13 cellular contexts compared by ENCODE assay signal in the genomic region with DNA sequence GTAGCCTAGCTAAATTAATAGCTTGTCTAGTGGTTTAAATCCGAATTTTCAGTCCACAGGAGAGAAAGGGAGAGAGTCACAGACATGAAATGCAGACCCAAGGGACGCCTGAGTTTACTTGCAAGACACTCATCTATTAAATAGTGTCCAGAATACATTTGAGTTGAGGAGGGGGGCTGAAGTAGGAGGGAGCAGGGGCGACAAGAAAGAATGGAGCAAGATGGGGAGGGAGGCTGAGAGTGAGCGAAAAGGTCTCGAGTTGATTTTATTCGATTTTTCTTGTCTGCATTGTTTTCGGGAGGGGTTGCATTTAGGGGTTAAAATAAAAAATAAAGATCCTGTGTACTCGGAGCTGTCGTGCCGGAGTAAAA. TPM values are rescaled to one million over a fixed set of nuclear protein-coding genes. Genes with fewer than 3 reads are reported as not detected.
DNase-seq lines count a peak whose midpoint lies in the region; ATAC-seq, FAIRE-seq and TF ChIP-seq lines count a peak whose summit lies in the region.
"Had no signal": no experiment of that assay in that cellular context is flagged by ENCODE, and none has a peak within 500 bp of the region (broad histone marks: within the 10 kb centered on the region; RNA-seq: fewer than 3 reads in every experiment).

No MANE protein-coding gene starts in this region.

- TF ChIP-seq EP300 in A549 (IDR thresholded peaks at IDR 0.05), result no peak

- H3K79me2 ChIP-seq in H9 (ENCODE audit: insufficient read depth, low read length), result no peaks in the 10 kb centered on the region

- no peak for TF ChIP-seq CTCF in A549 (IDR thresholded peaks at IDR 0.05)
- no peak for TF ChIP-seq CTCF in H9 (conservative IDR thresholded peaks at IDR 0.05)
- TF ChIP-seq CTCF in nephron progenitor cell (IDR thresholded peaks at IDR 0.05), result no peak
- no peak for TF ChIP-seq CTCF in GM20000 (IDR thresholded peaks at IDR 0.05; ENCODE audit: extremely low read depth, missing control alignments)

- H4K91ac ChIP-seq in H9 (ENCODE audit: insufficient read length, low read depth, low read length), result no peak overlapping the region

- no peak overlapping the region for H3K4ac ChIP-seq in H9 (ENCODE audit: low read depth, low read length)

- H3K4me2 ChIP-seq in A549 (peak overlapping the region; percentile 87; the same call in 2 of the 3 replicates), H9 (ENCODE audit: insufficient read depth, insufficient read length, low read length) (peak overlapping the region; percentile 79)

- no peak for ATAC-seq in A549

- no peak overlapping the region for H3K23ac ChIP-seq in H9 (ENCODE audit: insufficient read length, low read depth, low read length)

- H2AFZ ChIP-seq in H9 (ENCODE audit: low read length), result no peak overlapping the region

- no peak for TF ChIP-seq RAD21 in A549 (conservative IDR thresholded peaks at IDR 0.05 in 1 of 2, IDR thresholded peaks at IDR 0.05 in 1 of 2)

- no peak overlapping the region for H2BK20ac ChIP-seq in H9 (ENCODE audit: low read depth, low read length, poor library complexity, severe bottlenecking)

- H3K27me3 ChIP-seq in H9 (ENCODE audit: insufficient read depth, low read length) (peaks cover 39% of the 10 kb centered on the region), duodenal mucosa (ENCODE audit: control insufficient read depth in 1 of 2, insufficient read depth in 2 of 2, low read length in 2 of 2) (peaks cover 31 to 47% of the 10 kb centered on the region in 2 donors)
- H3K27me3 ChIP-seq in CD8-positive, alpha-beta memory T cell (ENCODE audit: insufficient read depth, low read length, poor library complexity, severe bottlenecking), result peaks cover 55% of the 10 kb centered on the region

- H3K4me3 Mint-ChIP-seq in H9, result peak overlapping the region; percentile 59 to 80
- peak overlapping the region; percentile 79 for H3K4me3 Mint-ChIP-seq in nephron progenitor cell
- H3K4me3 Mint-ChIP-seq in CD8-positive, alpha-beta memory T cell, result peak overlapping the region in 3 of 7 donors; percentile 30 to 71 (median 34)

- peaks cover 21% of the 10 kb centered on the region for H3K4me1 ChIP-seq in A549
- H3K4me1 ChIP-seq in H9 (ENCODE audit: insufficient read depth, low read length), result no peaks in the 10 kb centered on the region; the same call in 1 of the 2 replicates
- peaks cover 7 to 16% of the 10 kb centered on the region in 2 donors for H3K4me1 ChIP-seq in duodenal mucosa (ENCODE audit: control insufficient read depth in 1 of 2, insufficient read depth in 2 of 2, low read length in 2 of 2)
- peaks cover 24% of the 10 kb centered on the region for H3K4me1 ChIP-seq in CD8-positive, alpha-beta memory T cell (ENCODE audit: insufficient read depth, low read length)

- no peak overlapping the region for H2AK5ac ChIP-seq in H9 (ENCODE audit: insufficient read length, low read length)

- H3K9me3 ChIP-seq in A549 (no peaks in the 10 kb centered on the region), H9 (ENCODE audit: control insufficient read depth, low read depth, low read length) (no peaks in the 10 kb centered on the region), duodenal mucosa (ENCODE audit: control insufficient read depth in 1 of 2, low read length in 2 of 2) (no peaks in the 10 kb centered on the region)
- no peaks in the 10 kb centered on the region for H3K9me3 ChIP-seq in CD8-positive, alpha-beta memory T cell (ENCODE audit: low read length)
- H3K9me3 ChIP-seq: neutrophil had no signal

- no peak overlapping the region for H3K9ac ChIP-seq in H9 (ENCODE audit: extremely low read depth, insufficient read length, low read length)
- no peak overlapping the region for H3K9ac ChIP-seq in duodenal mucosa (ENCODE audit: low read depth in 1 of 2, low read length in 2 of 2)

- peak overlapping the region; percentile 34; the same call in 1 of the 3 replicates for H3K4me3 ChIP-seq in A549
- peak overlapping the region; percentile 70 to 77 for H3K4me3 ChIP-seq in duodenal mucosa (ENCODE audit: low read depth in 1 of 2, low read length in 2 of 2)
- no peak overlapping the region for H3K4me3 ChIP-seq in CD8-positive, alpha-beta memory T cell (ENCODE audit: low read length)

- no peaks in the 10 kb centered on the region for H3K79me1 ChIP-seq in H9 (ENCODE audit: insufficient read depth, low read depth, low read length, poor library complexity, severe bottlenecking)

- H3K36me3 Mint-ChIP-seq in H9 (ENCODE audit: insufficient read depth in 1 of 3, low read depth in 3 of 3) (no peaks in the 10 kb centered on the region), nephron progenitor cell (ENCODE audit: low read depth) (no peaks in the 10 kb centered on the region)
- H3K36me3 Mint-ChIP-seq in CD8-positive, alpha-beta memory T cell, result no peaks in the 10 kb centered on the region

- H4K20me1 ChIP-seq in H9 (ENCODE audit: control insufficient read depth, insufficient read depth, insufficient read length), result no peaks in the 10 kb centered on the region

- H3K56ac ChIP-seq in H9 (ENCODE audit: insufficient read length, low read depth, low read length), result no peak overlapping the region

- no peak overlapping the region for H3K14ac ChIP-seq in H9 (ENCODE audit: insufficient read depth, low read length)

- peaks cover 27% of the 10 kb centered on the region for H3K23me2 ChIP-seq in H9 (ENCODE audit: insufficient read length, low read depth, low read length, poor library complexity, severe bottlenecking)

- no peak overlapping the region for H2BK12ac ChIP-seq in H9 (ENCODE audit: insufficient read length, low read depth, low read length)

- CTCF ChIA-PET in A549 (lab: Yijun Ruan, JAX), result interaction anchor here (1.2 to 3.7 kb wide), 6 partner anchors 17 to 627 kb away, joined by 3 to 30 read pairs (median 7); no protein-coding TSS in a partner anchor
- CTCF ChIA-PET in CD8-positive, alpha-beta memory T cell (lab: Charles Lee), result no interaction called here

- H4K5ac ChIP-seq in H9 (ENCODE audit: insufficient read length, low read depth, low read length), result no peak overlapping the region

- H2BK15ac ChIP-seq in H9 (ENCODE audit: low read depth, low read length), result no peak overlapping the region

- POLR2A ChIA-PET in A549 (lab: Yijun Ruan, JAX), result interaction anchor here (1.1 kb wide), 1 partner anchor 97 kb away, joined by 3 read pairs; a partner anchor contains a TSS
- POLR2A ChIA-PET in CD8-positive, alpha-beta memory T cell (lab: Charles Lee), result no interaction called here

- H3T11ph ChIP-seq in H9 (ENCODE audit: low read length), result no peak overlapping the region

- H3K27ac ChIP-seq in A549 (no peak overlapping the region), H9 (ENCODE audit: insufficient read length, low read depth, low read length) (no peak overlapping the region), duodenal mucosa (ENCODE audit: low read depth, low read length) (no peak overlapping the region)
- no peak overlapping the region for H3K27ac ChIP-seq in CD8-positive, alpha-beta memory T cell (ENCODE audit: low read depth, low read length)
- H3K27ac ChIP-seq: neutrophil had no signal

- H2BK5ac ChIP-seq in H9 (ENCODE audit: insufficient read length, low read length), result no peak overlapping the region

- TF ChIP-seq POLR2A in A549 (IDR thresholded peaks at IDR 0.05; ENCODE audit: low read length), result no peak

- H2BK120ac ChIP-seq in H9 (ENCODE audit: low read depth, low read length, poor library complexity, severe bottlenecking), result no peak overlapping the region

- H3K36me3 ChIP-seq in duodenal mucosa (ENCODE audit: control insufficient read depth in 1 of 2, insufficient read depth in 2 of 2, low read length in 2 of 2), result no peaks in the 10 kb centered on the region
- H3K36me3 ChIP-seq in CD8-positive, alpha-beta memory T cell (ENCODE audit: insufficient read depth, low read length), result no peaks in the 10 kb centered on the region
- H3K36me3 ChIP-seq: neutrophil had no signal

- H3K9me3 Mint-ChIP-seq in H9 (peaks cover 0 to 3% of the 10 kb centered on the region in 2 experiments; a peak in 1 of 5 replicates), nephron progenitor cell (no peaks in the 10 kb centered on the region)
- peaks cover 7 to 24% (median 12%) of the 10 kb centered on the region in 5 donors for H3K9me3 Mint-ChIP-seq in CD8-positive, alpha-beta memory T cell

- DNase-seq in A549 (ENCODE audit: low read depth in 1 of 2, low spot score in 1 of 2) (no peak), H9 (no peak), nephron progenitor cell (no peak), GM20000 (ENCODE audit: low spot score) (no peak), germinal center (ENCODE audit: low spot score) (no peak), DMS153 (lab: John Stamatoyannopoulos, UW) (no peak)
- DNase-seq in CD8-positive, alpha-beta memory T cell, result no peak
- DNase-seq: activated CD4-positive, alpha-beta T cell treated with anti-CD3 and anti-CD28 coated beads for 1 hour; activated naive CD4-positive, alpha-beta T cell treated with anti-CD3 and anti-CD28 coated beads, Interleukin-2, amount 50 U/mL, for 16 hours; SHP77 treated with DMSO at 0.1 percent for 48 hours; stimulated activated naive CD4-positive, alpha-beta T cell treated with Interleukin-2 at 50 U/mL for 16 hours had no signal

- H3K4me1 Mint-ChIP-seq in H9, result peaks cover 51 to 52% of the 10 kb centered on the region in 2 experiments
- peaks cover 54% of the 10 kb centered on the region for H3K4me1 Mint-ChIP-seq in nephron progenitor cell
- H3K4me1 Mint-ChIP-seq in CD8-positive, alpha-beta memory T cell, result peaks cover 28 to 47% (median 31%) of the 10 kb centered on the region in 3 donors

- H3K27ac Mint-ChIP-seq in H9, result no peak overlapping the region
- H3K27ac Mint-ChIP-seq in nephron progenitor cell, result no peak overlapping the region
- H3K27ac Mint-ChIP-seq in CD8-positive, alpha-beta memory T cell, result peak overlapping the region in 1 of 8 donors; percentile 46

- H3K18ac ChIP-seq in H9 (ENCODE audit: insufficient read length, low read depth, low read length), result no peak overlapping the region

- no peak overlapping the region for H4K8ac ChIP-seq in H9 (replicated peaks; ENCODE audit: insufficient read length, low read depth, low read length)

- FAIRE-seq in A549 (lab: Jason Lieb, UNC), result no peak

- H3K27me3 Mint-ChIP-seq in H9 (ENCODE audit: low read depth), result peaks cover 88% of the 10 kb centered on the region
- H3K27me3 Mint-ChIP-seq in nephron progenitor cell (ENCODE audit: low read depth, poor library complexity), result peaks cover 86% of the 10 kb centered on the region
- peaks cover 76 to 85% of the 10 kb centered on the region in 2 donors for H3K27me3 Mint-ChIP-seq in CD8-positive, alpha-beta memory T cell

- WGBS in A549 (ENCODE audit: missing lambda C conversion rate), result 22% methylated on average over 10 of the region's 10 CpGs
- WGBS in H9 (ENCODE audit: extremely low coverage, insufficient read length, low lambda C conversion rate), result no CpG with 5 or more reads among the region's 10 CpGs

TF ChIP-seq in A549, 52 proteins besides CTCF, POLR2A, EP300 and RAD21 (continues in another document):
- peak; percentile 40; the same call in 1 of the 2 replicates for TF ChIP-seq CBX8 (IDR thresholded peaks at IDR 0.05)

RNA-seq across cellular contexts. Expression of a gene that starts 4.2 kb away (rescaled TPM):
- polyA plus RNA-seq in A549 (2011; rRNA removed), result 0.24 and 0.27 TPM in 2 replicates
- polyA plus RNA-seq in A549 (2012; cell fraction: cytosol; rRNA removed), result under 0.01 TPM in 1 of 2 replicates, not detected in the other
- polyA plus RNA-seq in A549 (2012; cell fraction: nucleus; rRNA removed), result 0.01 TPM in 1 of 2 replicates, not detected in the other
- polyA plus RNA-seq in A549 (2017; fragmentation: RNase III; extraction: RNeasy Plus Mini Kit Qiagen cat#74134 plus additional on column Dnase treatment), result not detected in 3 replicates
- 0.33 and 0.44 TPM in 2 replicates for polyA minus RNA-seq in A549 (2011; rRNA and poly(A)+ RNA removed)
- total RNA-seq in H9 (2021), result 0.15 and 0.35 TPM in 2 replicates
- not detected for total RNA-seq in CD8-positive, alpha-beta memory T cell
- polyA plus RNA-seq in CD8-positive, alpha-beta memory T cell, result not detected
